9 cellular contexts compared by ENCODE assay signal in the genomic region with DNA sequence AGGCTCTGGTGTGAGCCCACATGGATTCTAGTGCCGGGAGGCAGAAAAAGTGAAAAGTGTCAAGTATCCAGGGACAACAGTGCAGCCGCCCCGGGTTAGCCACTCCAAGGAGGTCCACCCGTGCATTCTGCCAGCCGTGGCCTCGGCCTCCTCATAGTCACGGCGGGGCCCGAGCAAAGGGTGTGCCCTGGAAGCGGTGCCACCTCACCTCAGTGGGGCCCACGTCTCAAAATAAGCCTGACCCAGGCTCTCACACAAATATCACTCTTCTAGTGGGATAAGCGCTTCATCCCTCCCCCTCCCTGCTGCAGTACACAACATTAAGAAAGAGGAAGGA. TPM values are rescaled to one million over a fixed set of nuclear protein-coding genes. Genes with fewer than 3 reads are reported as not detected.
A peak's percentile ranks its signal among the peaks of the same experiment; 100 is the strongest.
DNase-seq lines count a peak whose midpoint lies in the region; ATAC-seq and TF ChIP-seq lines count a peak whose summit lies in the region.
"Had no signal": no experiment of that assay in that cellular context is flagged by ENCODE, and none has a peak within 500 bp of the region (broad histone marks: within the 10 kb centered on the region; RNA-seq: fewer than 3 reads in every experiment).

No MANE protein-coding gene starts in this region.

- peaks cover 0 to 3% of the 10 kb centered on the region in 2 donors for H3K36me3 Mint-ChIP-seq in CD14-positive monocyte

- H3K27me3 ChIP-seq in HL-60 (ENCODE audit: insufficient read depth, poor library complexity, severe bottlenecking) (no peaks in the 10 kb centered on the region), mucosa of rectum (ENCODE audit: control insufficient read depth in 2 of 2, insufficient read depth in 2 of 2, low read length in 2 of 2) (no peaks in the 10 kb centered on the region)

- H3K27ac ChIP-seq in HL-60 (replicated peaks) (peak overlapping the region; percentile 51), mucosa of rectum (ENCODE audit: low read depth in 2 of 2, low read length in 2 of 2) (peak overlapping the region in 1 of 2 donors; percentile 29)
- H3K27ac ChIP-seq: epithelial cell of prostate had no signal

- H3K4me1 ChIP-seq in mucosa of rectum (ENCODE audit: control insufficient read depth in 2 of 2, insufficient read depth in 2 of 2, low read length in 2 of 2): no peaks in the 10 kb centered on the region

- peak overlapping the region in 2 of 7 donors; percentile 9 to 66 for H3K27ac Mint-ChIP-seq in CD14-positive monocyte

- peak overlapping the region; percentile 62 for H3K4me3 ChIP-seq in HL-60 (replicated peaks; ENCODE audit: insufficient read depth, low read length)
- peak overlapping the region; percentile 72 to 75 for H3K4me3 ChIP-seq in mucosa of rectum (ENCODE audit: low read length in 2 of 2)

- TF ChIP-seq CTCF in CD14-positive monocyte (IDR thresholded peaks at IDR 0.05) (no peak), HL-60 (IDR thresholded peaks at IDR 0.05; ENCODE audit: insufficient read depth, low read length) (no peak)

- intact Hi-C loops in CD14-positive monocyte (cut with micrococcal nuclease): no loop called here

- DNase-seq in CD14-positive monocyte (ENCODE audit: low spot score): no peak
- peak in 1 of 2 experiments; percentile 18 for DNase-seq in HL-60 (ENCODE audit: low read depth in 1 of 2, low spot score in 1 of 2)
- peak; percentile 0 for DNase-seq in cerebellar cortex (ENCODE audit: low spot score)
- DNase-seq in stimulated activated CD4-positive, alpha-beta T cell treated with anti-CD3 and anti-CD28 coated beads, Interleukin-4, amount 100 ng/mL, for 4 hours: no peak
- no peak for DNase-seq in stimulated activated CD4-positive, alpha-beta T cell treated with anti-CD3 and anti-CD28 coated beads, Interleukin-2, amount 100 ng/mL, for 24 hours

- peaks cover 0 to 2% (median 0%) of the 10 kb centered on the region in 7 donors for H3K9me3 Mint-ChIP-seq in CD14-positive monocyte

- peak overlapping the region; percentile 84 to 88 for H3K4me3 Mint-ChIP-seq in CD14-positive monocyte

- ATAC-seq in GM18907 (IDR thresholded peaks at IDR 0.05; ENCODE audit: unreplicated experiment) (no peak), GM21576 (IDR thresholded peaks at IDR 0.05; ENCODE audit: unreplicated experiment) (no peak)

- peak overlapping the region; percentile 44 to 58 for H3K9ac ChIP-seq in mucosa of rectum (ENCODE audit: low read depth in 1 of 2, low read length in 2 of 2)

- peaks cover 5 to 15% (median 9%) of the 10 kb centered on the region in 3 donors for H3K27me3 Mint-ChIP-seq in CD14-positive monocyte (ENCODE audit: low read depth in 3 of 3)

- no peaks in the 10 kb centered on the region for H3K9me3 ChIP-seq in mucosa of rectum (ENCODE audit: control insufficient read depth in 2 of 2, low read length in 2 of 2)

- no peaks in the 10 kb centered on the region for H3K36me3 ChIP-seq in mucosa of rectum (ENCODE audit: control insufficient read depth in 2 of 2, insufficient read depth in 2 of 2, low read length in 2 of 2)

- H3K4me1 Mint-ChIP-seq in CD14-positive monocyte: peaks cover 12% of the 10 kb centered on the region

RNA-seq across cellular contexts. Expression of gene KLHL13, which starts 0.4 kb away (rescaled TPM):
- under 1 TPM; 0.10 to 0.41 TPM for polyA plus RNA-seq in CD14-positive monocyte
